Comparison of ENCODE assay signal across 8 cellular contexts in the genomic region with DNA sequence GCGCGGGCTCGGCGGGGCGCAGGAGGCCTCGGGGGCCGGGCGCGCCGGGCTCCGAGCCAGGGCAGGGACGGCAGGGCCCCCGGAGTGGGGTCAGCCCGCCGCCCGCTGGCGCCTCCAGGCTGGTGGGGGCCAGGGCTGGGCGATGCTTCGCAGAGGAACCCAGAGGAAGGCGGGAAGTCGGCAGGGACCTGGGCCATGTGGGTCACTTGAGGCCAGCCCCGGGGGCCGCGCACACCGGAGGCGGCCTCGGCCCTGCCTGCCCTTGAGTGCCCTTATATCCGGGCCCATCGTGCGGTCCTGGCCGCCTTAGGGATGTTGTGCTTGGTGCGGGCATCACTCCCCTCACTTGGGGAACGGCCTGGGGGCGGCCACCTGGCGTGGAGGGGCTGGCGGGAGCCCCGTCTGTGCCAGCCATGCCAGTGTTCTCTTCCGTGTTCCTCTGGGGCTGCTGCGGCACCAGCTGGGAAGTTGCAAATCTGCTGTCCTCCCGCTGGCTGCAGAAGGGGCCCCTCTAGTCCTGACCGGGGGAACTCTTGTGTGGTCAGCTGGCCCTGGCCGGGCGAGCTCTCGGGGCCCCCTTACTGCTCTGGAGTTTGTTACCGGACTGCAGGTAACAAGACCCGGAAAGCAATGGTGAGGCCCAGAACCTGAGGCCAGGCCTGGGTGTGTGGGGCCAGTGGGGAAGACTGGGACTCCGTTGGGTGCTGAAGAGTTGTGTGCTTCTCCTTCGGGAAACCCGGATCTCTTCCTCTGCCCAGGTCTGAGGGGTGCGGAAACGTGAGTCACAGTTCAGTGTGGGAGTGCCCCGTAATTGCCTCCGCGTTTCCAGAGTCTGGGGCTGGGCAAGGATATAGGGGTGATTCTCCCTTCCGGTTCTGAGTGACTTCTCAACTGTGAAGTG. TPM values are rescaled to one million over a fixed set of nuclear protein-coding genes. Genes with fewer than 3 reads are reported as not detected.
DNase-seq lines count a peak whose midpoint lies in the region; ATAC-seq and TF ChIP-seq lines count a peak whose summit lies in the region.

No MANE protein-coding gene starts in this region.

- TF ChIP-seq POLR2A in GM18951 (IDR thresholded peaks at IDR 0.05; ENCODE audit: extremely low read depth, insufficient read depth, insufficient read length): peak; percentile 4
- TF ChIP-seq POLR2A in IMR-90 (IDR thresholded peaks at IDR 0.05; ENCODE audit: low read depth, low read length): peak; percentile 78

- intact Hi-C loops in IMR-90 (cut with micrococcal nuclease) (loop anchor here (5.0 kb wide), 2 partner anchors 109 to 126 kb away; a partner anchor contains a TSS), activated B cell treated with CpG ODN at 0.5 μM for 24 hours (cut with micrococcal nuclease) (loop anchor here (5.0 kb wide), 5 partner anchors 39 to 391 kb away; a partner anchor contains a TSS)

- no peaks in the 10 kb centered on the region; the same call in 1 of the 2 replicates for H3K9me1 ChIP-seq in IMR-90 (ENCODE audit: insufficient read depth, low read length)

- H3K27ac ChIP-seq in IMR-90 (ENCODE audit: insufficient read depth, low read length) (peak overlapping the region; percentile 92), epithelial cell of prostate (peak overlapping the region; percentile 95), neural cell (ENCODE audit: low read length) (no peak overlapping the region)

- H3K9ac ChIP-seq in IMR-90 (ENCODE audit: low read depth, low read length): peak overlapping the region; percentile 68
- H3K9ac ChIP-seq in neural cell (ENCODE audit: low read length): peak overlapping the region; percentile 72

- peak overlapping the region; percentile 61 for H3K56ac ChIP-seq in IMR-90 (ENCODE audit: extremely low read depth, insufficient read depth, low read length)

- peak overlapping the region; percentile 37 for H2BK120ac ChIP-seq in IMR-90 (ENCODE audit: low read depth, low read length)

- H3K4me2 ChIP-seq in IMR-90 (ENCODE audit: low read depth, low read length): peak overlapping the region; percentile 96
- peak overlapping the region; percentile 72 for H3K4me2 ChIP-seq in neural cell (ENCODE audit: low read length)

- ATAC-seq in IMR-90 (ENCODE audit: low read depth) (peak; percentile 10), activated B cell treated with CpG ODN at 0.5 μM for 24 hours (ENCODE audit: low read depth) (no peak), GM18907 (IDR thresholded peaks at IDR 0.05; ENCODE audit: unreplicated experiment) (no peak)

- H3K79me2 ChIP-seq in neural cell (replicated peaks; ENCODE audit: insufficient read depth, low read length): peaks cover 16% of the 10 kb centered on the region

- POLR2A ChIA-PET in AG04449 (lab: Yijun Ruan, JAX): interaction anchor here (1.0 to 1.2 kb wide), 2 partner anchors 11 to 127 kb away, joined by 3 read pairs; a partner anchor contains a TSS
- POLR2A ChIA-PET in IMR-90 (lab: Charles Lee; ENCODE audit: unreplicated experiment): no interaction called here
- POLR2A ChIA-PET in activated B cell treated with CpG ODN at 0.5 μM for 24 hours (lab: Charles Lee): interaction anchor here (0.6 to 1.2 kb wide), 3 partner anchors 8 to 336 kb away, joined by 3 to 6 read pairs (median 3); no protein-coding TSS in a partner anchor

- H3K9me2 ChIP-seq in neural cell (ENCODE audit: insufficient read depth, low read length): no peaks in the 10 kb centered on the region

- CTCF ChIA-PET in AG04449 (lab: Yijun Ruan, JAX): interaction anchor here (1.2 kb wide), 1 partner anchor 11 kb away, joined by 7 read pairs; no protein-coding TSS in a partner anchor
- CTCF ChIA-PET in IMR-90 (lab: Yijun Ruan, JAX): no interaction called here
- CTCF ChIA-PET in activated B cell treated with CpG ODN at 0.5 μM for 24 hours (lab: Charles Lee): no interaction called here

- H3K27ac Mint-ChIP-seq in activated B cell treated with CpG ODN at 0.5 μM for 24 hours: peak overlapping the region; percentile 78

- H2AK9ac ChIP-seq in IMR-90 (replicated peaks; ENCODE audit: low read depth, low read length, poor library complexity): peak overlapping the region; percentile 100

- H4K5ac ChIP-seq in IMR-90 (ENCODE audit: low read depth, low read length): peak overlapping the region; percentile 69

- in situ Hi-C loops in GM18951 (cut with MboI; ENCODE audit: low sequenced_read_pairs, unreplicated experiment) (no loop called here), IMR-90 (cut with MboI; ENCODE audit: low sequenced_read_pairs) (no loop called here)

- H3K27me3 Mint-ChIP-seq in activated B cell treated with CpG ODN at 0.5 μM for 24 hours: no peaks in the 10 kb centered on the region

- H4K20me1 ChIP-seq in IMR-90 (ENCODE audit: insufficient read depth, low read length): peaks cover 75% of the 10 kb centered on the region
- H4K20me1 ChIP-seq in neural cell (ENCODE audit: insufficient read depth): no peaks in the 10 kb centered on the region

- peak overlapping the region; percentile 85 for H2AFZ ChIP-seq in IMR-90 (replicated peaks; ENCODE audit: low read length, poor library complexity)
- no peak overlapping the region for H2AFZ ChIP-seq in neural cell (ENCODE audit: low read depth, low read length)

- H3K9me3 Mint-ChIP-seq in activated B cell treated with CpG ODN at 0.5 μM for 24 hours: no peaks in the 10 kb centered on the region

- peaks cover 21% of the 10 kb centered on the region for H3K4me1 ChIP-seq in IMR-90 (ENCODE audit: control insufficient read depth, insufficient read depth, low read length)

- peak overlapping the region; percentile 55 to 76; a peak in 3 of 4 replicates for H4K8ac ChIP-seq in IMR-90 (ENCODE audit: low read depth in 2 of 2, low read length in 2 of 2)

- peaks cover 43% of the 10 kb centered on the region for H3K4me1 Mint-ChIP-seq in activated B cell treated with CpG ODN at 0.5 μM for 24 hours

- H3K14ac ChIP-seq in IMR-90 (replicated peaks; ENCODE audit: low read depth, low read length): peak overlapping the region; percentile 94

- peak overlapping the region; percentile 88 for H4K91ac ChIP-seq in IMR-90 (ENCODE audit: insufficient read depth, low read depth, low read length)

- H3K27me3 ChIP-seq in IMR-90 (ENCODE audit: control insufficient read depth, insufficient read depth, low read length): no peaks in the 10 kb centered on the region
- no peaks in the 10 kb centered on the region for H3K27me3 ChIP-seq in neural cell (ENCODE audit: insufficient read depth, low read depth, low read length)

- peak overlapping the region; percentile 84 for H3K4me3 Mint-ChIP-seq in activated B cell treated with CpG ODN at 0.5 μM for 24 hours

- peak overlapping the region; percentile 52 for H3K4ac ChIP-seq in IMR-90 (ENCODE audit: low read depth, low read length)

- H3K36me3 Mint-ChIP-seq in activated B cell treated with CpG ODN at 0.5 μM for 24 hours (ENCODE audit: low read depth): no peaks in the 10 kb centered on the region

- 2% methylated on average over 27 of the region's 55 CpGs; no CpG with 5 or more reads in 1 of the 2 experiments for WGBS in IMR-90 (ENCODE audit: extremely low coverage in 2 of 2, insufficient read length in 1 of 2), 2 experiments

- H2BK15ac ChIP-seq in IMR-90 (ENCODE audit: low read depth, low read length): no peak overlapping the region; the same call in 2 of the 3 replicates

- H3K4me3 ChIP-seq in AG04449 (ENCODE audit: low read depth, low read length) (peak overlapping the region; percentile 82), IMR-90 (ENCODE audit: insufficient read depth, low read depth, low read length) (peak overlapping the region; percentile 89), neural cell (ENCODE audit: low read length) (peak overlapping the region; percentile 89)

- peaks cover 8% of the 10 kb centered on the region; the same call in 1 of the 2 replicates for H3K36me3 ChIP-seq in IMR-90 (ENCODE audit: control insufficient read depth, insufficient read depth, low read length)
- H3K36me3 ChIP-seq in neural cell (ENCODE audit: insufficient read depth, low read length): no peaks in the 10 kb centered on the region

- TF ChIP-seq CTCF in AG04449 (IDR thresholded peaks at IDR 0.05; ENCODE audit: insufficient read depth, low read length, missing control alignments) (no peak), IMR-90 (conservative IDR thresholded peaks at IDR 0.05; ENCODE audit: low read depth, low read length) (no peak), activated B cell treated with CpG ODN at 0.5 μM for 24 hours (IDR thresholded peaks at IDR 0.05) (no peak), neural cell (IDR thresholded peaks at IDR 0.05; ENCODE audit: poor library complexity, severe bottlenecking) (no peak)

- peak overlapping the region; percentile 88 for H2BK5ac ChIP-seq in IMR-90 (ENCODE audit: low read depth, low read length, poor library complexity, severe bottlenecking)

- TF ChIP-seq EP300 in neural cell (conservative IDR thresholded peaks at IDR 0.05; ENCODE audit: poor library complexity, severe bottlenecking): no peak

- DNase-seq in AG04449 (ENCODE audit: low read depth, low spot score) (no peak), IMR-90 (peak; percentile 61), activated B cell treated with CpG ODN at 0.5 μM for 24 hours (peak; percentile 35), epithelial cell of prostate (ENCODE audit: low read depth, low spot score) (peak; percentile 12), NCI-H1930 (lab: John Stamatoyannopoulos, UW) (no peak)

- H2BK20ac ChIP-seq in IMR-90 (ENCODE audit: low read depth, low read length): no peak overlapping the region

- dilution Hi-C loops in IMR-90 (cut with HindIII; ENCODE audit: low sequenced_read_pairs, unreplicated experiment): no loop called here

- peak overlapping the region; percentile 79 for H2AK5ac ChIP-seq in IMR-90 (ENCODE audit: low read depth, low read length)

- H3K9me3 ChIP-seq in IMR-90 (ENCODE audit: control insufficient read depth, insufficient read depth, low read length): no peaks in the 10 kb centered on the region
- H3K9me3 ChIP-seq in neural cell (ENCODE audit: low read length): no peaks in the 10 kb centered on the region

- H3K23ac ChIP-seq in IMR-90 (ENCODE audit: low read depth, low read length): peak overlapping the region; percentile 43

- no TSS peak for BruUV-seq in IMR-90 (replicated peaks; lab: Mats Ljungman, UMichigan)

- H3K79me1 ChIP-seq in IMR-90 (ENCODE audit: low read depth in 1 of 2, low read length in 2 of 2): peaks cover 8 to 59% of the 10 kb centered on the region in 2 experiments; a peak in 2 of 4 replicates

- H3F3A ChIP-seq in neural cell (ENCODE audit: insufficient read depth, low read length, poor library complexity, severe bottlenecking): no peaks in the 10 kb centered on the region

- TF ChIP-seq RAD21 in IMR-90 (IDR thresholded peaks at IDR 0.05; ENCODE audit: low read length) (no peak), neural cell (conservative IDR thresholded peaks at IDR 0.05) (no peak)

- peak overlapping the region; percentile 40; the same call in 1 of the 2 replicates for H3K18ac ChIP-seq in IMR-90 (ENCODE audit: low read depth, low read length)

RNA-seq across cellular contexts. Expression of a gene that starts 0.8 kb away (rescaled TPM):
- total RNA-seq in IMR-90 (2012; rRNA removed) (9.3 and 11.4 TPM in 2 replicates), activated B cell treated with CpG ODN at 0.5 μM for 24 hours (77.0 and 95.1 TPM in 2 replicates)
- polyA plus RNA-seq in IMR-90 (2012; rRNA removed) (24.3 and 36.0 TPM in 2 replicates), neural cell (11.5 and 15.6 TPM in 2 replicates)
- polyA plus RNA-seq in IMR-90 (2012; cell fraction: cytosol; rRNA removed): 13.9 and 31.3 TPM in 2 replicates
- polyA plus RNA-seq in IMR-90 (2012; cell fraction: nucleus; rRNA removed; ENCODE audit: low replicate concordance): 73.5 and 220 TPM in 2 replicates
- 19.0 and 21.2 TPM in 2 replicates for polyA minus RNA-seq in neural cell

RNA-seq across cellular contexts. Expression of a gene that starts 31.8 kb away (rescaled TPM):
- not detected in 2 replicates for total RNA-seq in IMR-90 (2012; rRNA removed)
- polyA plus RNA-seq in IMR-90 (2012; rRNA removed): not detected in 2 replicates
- not detected in 2 replicates for polyA plus RNA-seq in IMR-90 (2012; cell fraction: cytosol; rRNA removed)
- 0.05 and 0.09 TPM in 2 replicates for polyA plus RNA-seq in IMR-90 (2012; cell fraction: nucleus; rRNA removed; ENCODE audit: low replicate concordance)
- not detected in 2 replicates for total RNA-seq in activated B cell treated with CpG ODN at 0.5 μM for 24 hours
- polyA plus RNA-seq in neural cell: not detected in 2 replicates
- polyA minus RNA-seq in neural cell: not detected in 2 replicates

RNA-seq across cellular contexts. Expression of a gene that starts 38.4 kb away (rescaled TPM):
- total RNA-seq in IMR-90 (2012; rRNA removed) (0.56 and 0.72 TPM in 2 replicates), activated B cell treated with CpG ODN at 0.5 μM for 24 hours (0.83 and 1.0 TPM in 2 replicates)
- polyA plus RNA-seq in IMR-90 (2012; rRNA removed) (0.65 and 0.84 TPM in 2 replicates), neural cell (not detected in 2 replicates)
- polyA plus RNA-seq in IMR-90 (2012; cell fraction: cytosol; rRNA removed): 0.76 and 1.4 TPM in 2 replicates
- polyA plus RNA-seq in IMR-90 (2012; cell fraction: nucleus; rRNA removed; ENCODE audit: low replicate concordance): 1.3 and 2.4 TPM in 2 replicates
- not detected in 2 replicates for polyA minus RNA-seq in neural cell

RNA-seq across cellular contexts. Expression of a gene that starts 41.4 kb away (rescaled TPM):
- total RNA-seq in IMR-90 (2012; rRNA removed): 5.9 and 7.2 TPM in 2 replicates
- 36.8 and 40.5 TPM in 2 replicates for polyA plus RNA-seq in IMR-90 (2012; rRNA removed)
- 16.5 and 38.0 TPM in 2 replicates for polyA plus RNA-seq in IMR-90 (2012; cell fraction: cytosol; rRNA removed)
- 111 and 325 TPM in 2 replicates for polyA plus RNA-seq in IMR-90 (2012; cell fraction: nucleus; rRNA removed; ENCODE audit: low replicate concordance)
- total RNA-seq in activated B cell treated with CpG ODN at 0.5 μM for 24 hours: 46.7 and 53.1 TPM in 2 replicates
- 69.2 and 78.8 TPM in 2 replicates for polyA plus RNA-seq in neural cell
- polyA minus RNA-seq in neural cell: 29.6 and 39.7 TPM in 2 replicates

Comparison
In these comparisons a context has a peak if more than half of its experiments do, and no peak if none do; other contexts are left out.
1. DNase-seq: peak in IMR-90 (single experiment), activated B cell treated with CpG ODN at 0.5 μM for 24 hours (single experiment) and epithelial cell of prostate (single experiment); none in AG04449 (single experiment) and NCI-H1930 (0 of 2).
2. Peak in every context shown above with its lines, with median percentiles within 50 percentile points of each other: H3K4me3 ChIP-seq.